ENCODE assay signal across 14 cellular contexts in the genomic region with DNA sequence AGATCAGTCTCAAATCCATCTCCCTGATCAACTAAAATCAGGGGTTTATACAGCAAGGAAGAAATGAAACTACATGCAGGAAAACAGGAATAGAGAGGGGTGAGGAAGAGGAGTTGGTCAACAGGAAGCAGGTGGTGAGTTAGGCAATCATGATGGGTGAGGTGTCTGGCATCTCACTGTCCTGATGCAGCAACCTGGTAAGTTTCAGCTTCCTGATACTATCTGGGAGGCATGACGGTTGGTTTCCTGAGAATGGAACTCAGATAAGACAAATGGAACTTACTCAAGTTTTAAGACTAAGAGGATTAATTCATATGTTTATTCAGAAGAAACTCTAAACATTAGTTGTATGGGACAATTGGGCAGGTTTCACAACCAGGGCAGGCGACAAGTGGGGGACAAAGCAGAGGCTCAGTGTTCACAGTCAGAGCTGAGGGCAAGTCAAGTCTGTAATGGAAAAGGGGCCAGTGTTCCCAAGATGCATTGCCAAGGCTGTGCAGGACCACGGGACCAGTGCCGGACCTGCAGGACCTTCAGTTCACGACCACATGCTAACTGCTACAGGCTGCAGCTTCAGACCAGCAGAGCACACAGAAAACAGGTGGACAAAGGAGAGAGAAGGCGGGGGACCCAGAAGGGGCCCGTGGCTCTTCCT. TPM values are rescaled to one million over a fixed set of nuclear protein-coding genes. Genes with fewer than 3 reads are reported as not detected.
DNase-seq lines count a peak whose midpoint lies in the region; ATAC-seq and TF ChIP-seq lines count a peak whose summit lies in the region.
"Had no signal": no experiment of that assay in that cellular context is flagged by ENCODE, and none has a peak within 500 bp of the region (broad histone marks: within the 10 kb centered on the region; RNA-seq: fewer than 3 reads in every experiment).

No MANE protein-coding gene starts in this region.

- H4K20me1 ChIP-seq in DND-41 (ENCODE audit: insufficient read depth, low read length) = no peaks in the 10 kb centered on the region

- peaks cover 23% of the 10 kb centered on the region for H3K36me3 Mint-ChIP-seq in T-helper 1 cell treated with Interleukin-12 subunit alpha and Interleukin-12 subunit beta and Interleukin-4 antibody, amounts not matched to agents 30 μg/mL and 1 μg/mL, for 36 hours (ENCODE audit: low read depth)

- intact Hi-C loops in thyroid gland (cut with DNase I) = no loop called here

- DNase-seq in DND-41 (peak; percentile 41), kidney tubule cell (ENCODE audit: low spot score) (peak; percentile 13), thyroid gland (no peak)
- DNase-seq in stimulated activated CD4-positive, alpha-beta T cell treated with anti-CD3 and anti-CD28 coated beads, Interleukin-2, amount 100 ng/mL, for 48 hours = no peak
- DNase-seq: activated CD4-positive, alpha-beta T cell treated with anti-CD3 and anti-CD28 coated beads, Interleukin-2, amount 50 U/mL, for 1 hour; activated naive CD4-positive, alpha-beta T cell; caudate nucleus; GOT3; NCI-H146; tibial artery had no signal

- H3K36me3 ChIP-seq in DND-41 (ENCODE audit: insufficient read depth, low read length) = no peaks in the 10 kb centered on the region
- H3K36me3 ChIP-seq in KOPT-K1 (ENCODE audit: insufficient read depth, low read length) = no peaks in the 10 kb centered on the region
- no peaks in the 10 kb centered on the region for H3K36me3 ChIP-seq in thyroid gland
- H3K36me3 ChIP-seq: tibial artery had no signal

- peak overlapping the region; percentile 16; the same call in 1 of the 2 replicates for H3K4me2 ChIP-seq in DND-41 (ENCODE audit: insufficient read depth, low read length)

- H3K4me3 Mint-ChIP-seq in T-helper 1 cell treated with Interleukin-12 subunit alpha and Interleukin-12 subunit beta and Interleukin-4 antibody, amounts not matched to agents 30 μg/mL and 1 μg/mL, for 36 hours = peak overlapping the region; percentile 30

- H3K9me3 Mint-ChIP-seq in T-helper 1 cell treated with Interleukin-12 subunit alpha and Interleukin-12 subunit beta and Interleukin-4 antibody, amounts not matched to agents 30 μg/mL and 1 μg/mL, for 36 hours = peaks cover 13% of the 10 kb centered on the region

- no peak overlapping the region for H3K9ac ChIP-seq in DND-41 (ENCODE audit: low read depth, low read length)

- peaks cover 51% of the 10 kb centered on the region for H3K4me1 Mint-ChIP-seq in T-helper 1 cell treated with Interleukin-12 subunit alpha and Interleukin-12 subunit beta and Interleukin-4 antibody, amounts not matched to agents 30 μg/mL and 1 μg/mL, for 36 hours (ENCODE audit: low read depth)

- no peak for TF ChIP-seq CTCF in DND-41 (IDR thresholded peaks at IDR 0.05; ENCODE audit: borderline replicate concordance, extremely low read depth, low read length, poor library complexity, severe bottlenecking)
- TF ChIP-seq CTCF in thyroid gland (IDR thresholded peaks at IDR 0.05) = no peak

- no peaks in the 10 kb centered on the region for H3K27me3 ChIP-seq in DND-41 (ENCODE audit: insufficient read depth, low read length, poor library complexity)
- no peaks in the 10 kb centered on the region for H3K27me3 ChIP-seq in thyroid gland
- H3K27me3 ChIP-seq: tibial artery had no signal

- H3K27ac Mint-ChIP-seq in T-helper 1 cell treated with Interleukin-12 subunit alpha and Interleukin-12 subunit beta and Interleukin-4 antibody, amounts not matched to agents 30 μg/mL and 1 μg/mL, for 36 hours = peak overlapping the region; percentile 71

- H3K9me3 ChIP-seq in DND-41 (ENCODE audit: insufficient read depth, low read length, severe bottlenecking) (no peaks in the 10 kb centered on the region), KOPT-K1 (ENCODE audit: insufficient read depth, low read length, poor library complexity, severe bottlenecking) (no peaks in the 10 kb centered on the region), thyroid gland (no peaks in the 10 kb centered on the region)
- H3K9me3 ChIP-seq: tibial artery had no signal

- H3K27ac ChIP-seq in DND-41 (ENCODE audit: low read length) = peak overlapping the region; percentile 68
- H3K27ac ChIP-seq in KOPT-K1 (ENCODE audit: low read depth, low read length, poor library complexity, severe bottlenecking) = peak overlapping the region; percentile 60
- no peak overlapping the region for H3K27ac ChIP-seq in thyroid gland
- H3K27ac ChIP-seq: tibial artery had no signal

- H2AFZ ChIP-seq in DND-41 (ENCODE audit: low read depth, low read length) = peak overlapping the region; percentile 28

- H3K4me3 ChIP-seq in DND-41 (ENCODE audit: low read depth in 1 of 2, low read length in 2 of 2) (peak overlapping the region in 1 of 2 experiments; percentile 9; a peak in 1 of 4 replicates), thyroid gland (replicated peaks in 1 of 3) (no peak overlapping the region)
- H3K4me3 ChIP-seq: lung, tibial artery had no signal

- H3K4me1 ChIP-seq in DND-41 (ENCODE audit: insufficient read depth, low read length) (peaks cover 38% of the 10 kb centered on the region), thyroid gland (no peaks in the 10 kb centered on the region)
- H3K4me1 ChIP-seq: tibial artery had no signal

- ATAC-seq in DND-41 (ENCODE audit: insufficient read depth, low read depth) (peak; percentile 26; the same call in 1 of the 3 replicates), HG02973 (IDR thresholded peaks at IDR 0.05; ENCODE audit: unreplicated experiment) (no peak)

- H3K27me3 Mint-ChIP-seq in T-helper 1 cell treated with Interleukin-12 subunit alpha and Interleukin-12 subunit beta and Interleukin-4 antibody, amounts not matched to agents 30 μg/mL and 1 μg/mL, for 36 hours (ENCODE audit: low read depth) = no peaks in the 10 kb centered on the region

- H3K79me2 ChIP-seq in DND-41 (ENCODE audit: insufficient read depth, low read length) = no peaks in the 10 kb centered on the region

- WGBS in thyroid gland, 2 donors = 90% methylated on average over 7 of the region's 7 CpGs

- no peak for TF ChIP-seq POLR2A in thyroid gland (IDR thresholded peaks at IDR 0.05)

RNA-seq across cellular contexts. Expression of gene GALM, which starts 17.7 kb away (rescaled TPM):
- total RNA-seq in thyroid gland = 10 to 100 TPM; 13.1 to 32.9 (median 25.8) TPM

RNA-seq across cellular contexts. Expression of gene HNRNPLL, which starts 45.5 kb away (rescaled TPM):
- total RNA-seq in thyroid gland = 10 to 100 TPM; 60.1 to 85.1 (median 64.3) TPM

Comparison
In these comparisons a context has a peak if more than half of its experiments do, and no peak if none do; other contexts are left out.
1. DNase-seq: peak in DND-41 (single experiment) and kidney tubule cell (single experiment); none in stimulated activated CD4-positive, alpha-beta T cell treated with anti-CD3 and anti-CD28 coated beads, Interleukin-2, amount 100 ng/mL, for 48 hours (0 of 2) and thyroid gland (0 of 2).
2. H3K27ac ChIP-seq: peak in DND-41 (single experiment) and KOPT-K1 (single experiment); none in thyroid gland (0 of 3).